Comparison of ENCODE assay signal across 1 cellular context in genomic region chr1:110058591-110058990, GRCh38.
TF ChIP-seq lines count a peak whose summit lies in the region.

No MANE protein-coding gene starts in this region.

TF ChIP-seq in K562, 482 proteins besides CTCF, POLR2A, EP300 and RAD21:
- TF ChIP-seq BRD4 (IDR thresholded peaks at IDR 0.05) (no peak), ZNF699 (CRISPR knock-in tag; IDR thresholded peaks at IDR 0.05; ENCODE audit: insufficient replicate concordance) (no peak), GABPB2 (CRISPR knock-in tag; conservative IDR thresholded peaks at IDR 0.05) (no peak), ETV5 (CRISPR knock-in tag; IDR thresholded peaks at IDR 0.05; ENCODE audit: low read depth) (peak; percentile 23; the same call in 1 of the 2 replicates), TEAD1 (CRISPR knock-in tag; IDR thresholded peaks at IDR 0.05) (no peak), PTRF (tag; IDR thresholded peaks at IDR 0.05) (no peak), RB1 (IDR thresholded peaks at IDR 0.05; ENCODE audit: low read depth) (no peak), NKRF (IDR thresholded peaks at IDR 0.05; ENCODE audit: borderline replicate concordance) (no peak), NR1H2 (CRISPR knock-in tag; IDR thresholded peaks at IDR 0.05) (0 out of 2 replicates have a peak, but pooled peaks have one; percentile 38), BCOR (IDR thresholded peaks at IDR 0.05) (no peak), SAFB (IDR thresholded peaks at IDR 0.05; ENCODE audit: borderline replicate concordance, low read depth, low read length) (no peak), ZNF436 (CRISPR knock-in tag; IDR thresholded peaks at IDR 0.05) (no peak), ZNF316 (IDR thresholded peaks at IDR 0.05) (no peak), GABPB1 (CRISPR knock-in tag; IDR thresholded peaks at IDR 0.05) (0 out of 2 replicates have a peak, but pooled peaks have one; percentile 12)
- TF ChIP-seq, protein P1, sequence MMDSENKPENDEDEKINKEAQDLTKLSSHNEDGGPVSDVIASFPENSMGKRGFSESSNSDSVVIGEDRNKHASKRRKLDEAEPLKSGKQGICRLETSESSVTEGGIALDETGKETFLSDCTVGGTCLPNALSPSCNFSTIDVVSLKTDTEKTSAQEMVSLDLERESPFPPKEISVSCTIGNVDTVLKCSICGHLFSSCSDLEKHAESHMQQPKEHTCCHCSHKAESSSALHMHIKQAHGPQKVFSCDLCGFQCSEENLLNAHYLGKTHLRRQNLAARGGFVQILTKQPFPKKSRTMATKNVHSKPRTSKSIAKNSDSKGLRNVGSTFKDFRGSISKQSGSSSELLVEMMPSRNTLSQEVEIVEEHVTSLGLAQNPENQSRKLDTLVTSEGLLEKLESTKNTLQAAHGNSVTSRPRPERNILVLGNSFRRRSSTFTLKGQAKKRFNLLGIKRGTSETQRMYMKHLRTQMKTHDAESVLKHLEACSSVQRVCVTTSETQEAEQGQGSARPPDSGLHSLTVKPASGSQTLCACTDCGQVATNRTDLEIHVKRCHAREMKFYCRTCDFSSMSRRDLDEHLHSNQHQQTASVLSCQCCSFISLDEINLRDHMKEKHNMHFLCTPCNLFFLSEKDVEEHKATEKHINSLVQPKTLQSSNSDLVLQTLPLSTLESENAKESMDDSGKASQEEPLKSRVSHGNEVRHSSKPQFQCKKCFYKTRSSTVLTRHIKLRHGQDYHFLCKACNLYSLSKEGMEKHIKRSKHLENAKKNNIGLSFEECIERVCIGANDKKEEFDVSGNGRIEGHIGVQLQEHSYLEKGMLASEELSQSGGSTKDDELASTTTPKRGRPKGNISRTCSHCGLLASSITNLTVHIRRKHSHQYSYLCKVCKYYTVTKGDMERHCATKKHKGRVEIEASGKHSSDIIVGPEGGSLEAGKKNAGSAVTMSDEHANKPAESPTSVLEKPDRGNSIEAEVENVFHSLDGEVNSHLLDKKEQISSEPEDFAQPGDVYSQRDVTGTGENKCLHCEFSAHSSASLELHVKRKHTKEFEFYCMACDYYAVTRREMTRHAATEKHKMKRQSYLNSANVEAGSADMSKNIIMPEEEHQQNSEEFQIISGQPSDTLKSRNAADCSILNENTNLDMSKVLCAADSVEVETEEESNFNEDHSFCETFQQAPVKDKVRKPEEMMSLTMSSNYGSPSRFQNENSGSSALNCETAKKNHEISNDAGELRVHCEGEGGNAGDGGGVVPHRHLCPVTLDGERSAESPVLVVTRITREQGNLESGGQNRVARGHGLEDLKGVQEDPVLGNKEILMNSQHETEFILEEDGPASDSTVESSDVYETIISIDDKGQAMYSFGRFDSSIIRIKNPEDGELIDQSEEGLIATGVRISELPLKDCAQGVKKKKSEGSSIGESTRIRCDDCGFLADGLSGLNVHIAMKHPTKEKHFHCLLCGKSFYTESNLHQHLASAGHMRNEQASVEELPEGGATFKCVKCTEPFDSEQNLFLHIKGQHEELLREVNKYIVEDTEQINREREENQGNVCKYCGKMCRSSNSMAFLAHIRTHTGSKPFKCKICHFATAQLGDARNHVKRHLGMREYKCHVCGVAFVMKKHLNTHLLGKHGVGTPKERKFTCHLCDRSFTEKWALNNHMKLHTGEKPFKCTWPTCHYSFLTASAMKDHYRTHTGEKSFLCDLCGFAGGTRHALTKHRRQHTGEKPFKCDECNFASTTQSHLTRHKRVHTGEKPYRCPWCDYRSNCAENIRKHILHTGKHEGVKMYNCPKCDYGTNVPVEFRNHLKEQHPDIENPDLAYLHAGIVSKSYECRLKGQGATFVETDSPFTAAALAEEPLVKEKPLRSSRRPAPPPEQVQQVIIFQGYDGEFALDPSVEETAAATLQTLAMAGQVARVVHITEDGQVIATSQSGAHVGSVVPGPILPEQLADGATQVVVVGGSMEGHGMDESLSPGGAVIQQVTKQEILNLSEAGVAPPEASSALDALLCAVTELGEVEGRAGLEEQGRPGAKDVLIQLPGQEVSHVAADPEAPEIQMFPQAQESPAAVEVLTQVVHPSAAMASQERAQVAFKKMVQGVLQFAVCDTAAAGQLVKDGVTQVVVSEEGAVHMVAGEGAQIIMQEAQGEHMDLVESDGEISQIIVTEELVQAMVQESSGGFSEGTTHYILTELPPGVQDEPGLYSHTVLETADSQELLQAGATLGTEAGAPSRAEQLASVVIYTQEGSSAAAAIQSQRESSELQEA (IDR thresholded peaks at IDR 0.05; ENCODE audit: low read depth), result no peak
- TF ChIP-seq, protein P2, sequence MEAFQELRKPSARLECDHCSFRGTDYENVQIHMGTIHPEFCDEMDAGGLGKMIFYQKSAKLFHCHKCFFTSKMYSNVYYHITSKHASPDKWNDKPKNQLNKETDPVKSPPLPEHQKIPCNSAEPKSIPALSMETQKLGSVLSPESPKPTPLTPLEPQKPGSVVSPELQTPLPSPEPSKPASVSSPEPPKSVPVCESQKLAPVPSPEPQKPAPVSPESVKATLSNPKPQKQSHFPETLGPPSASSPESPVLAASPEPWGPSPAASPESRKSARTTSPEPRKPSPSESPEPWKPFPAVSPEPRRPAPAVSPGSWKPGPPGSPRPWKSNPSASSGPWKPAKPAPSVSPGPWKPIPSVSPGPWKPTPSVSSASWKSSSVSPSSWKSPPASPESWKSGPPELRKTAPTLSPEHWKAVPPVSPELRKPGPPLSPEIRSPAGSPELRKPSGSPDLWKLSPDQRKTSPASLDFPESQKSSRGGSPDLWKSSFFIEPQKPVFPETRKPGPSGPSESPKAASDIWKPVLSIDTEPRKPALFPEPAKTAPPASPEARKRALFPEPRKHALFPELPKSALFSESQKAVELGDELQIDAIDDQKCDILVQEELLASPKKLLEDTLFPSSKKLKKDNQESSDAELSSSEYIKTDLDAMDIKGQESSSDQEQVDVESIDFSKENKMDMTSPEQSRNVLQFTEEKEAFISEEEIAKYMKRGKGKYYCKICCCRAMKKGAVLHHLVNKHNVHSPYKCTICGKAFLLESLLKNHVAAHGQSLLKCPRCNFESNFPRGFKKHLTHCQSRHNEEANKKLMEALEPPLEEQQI (IDR thresholded peaks at IDR 0.05), result no peak
